In genomic region chr4:40046311-40046980, GRCh38 we compare ENCODE assay signal across 9 cellular contexts. TPM values are rescaled to one million over a fixed set of nuclear protein-coding genes. Genes with fewer than 3 reads are reported as not detected.
DNase-seq lines count a peak whose midpoint lies in the region; ATAC-seq and TF ChIP-seq lines count a peak whose summit lies in the region.
"Had no signal": no experiment of that assay in that cellular context is flagged by ENCODE, and none has a peak within 500 bp of the region (broad histone marks: within the 10 kb centered on the region; RNA-seq: fewer than 3 reads in every experiment).

No MANE protein-coding gene starts in this region.

- H3K9me3 ChIP-seq in right atrium auricular region (no peaks in the 10 kb centered on the region), esophagus muscularis mucosa (no peaks in the 10 kb centered on the region)

- 66% methylated on average over 8 of the region's 8 CpGs for whole genome bisulfite sequencing in esophagus muscularis mucosa

- no peak for ATAC-seq in GM19455 (IDR thresholded peaks at IDR 0.05; ENCODE audit: unreplicated experiment)

- DNase-seq in SIG-M5 treated with dmso at 0.1 percent for 504 hours (lab: John Stamatoyannopoulos, UW; ENCODE audit: unreplicated experiment) (peak; percentile 12), SIG-M5 (lab: John Stamatoyannopoulos, UW) (no peak), activated T-cell treated with anti-CD3 and anti-CD28 coated beads for 4 hours (peak; percentile 8), right atrium auricular region (ENCODE audit: low spot score) (peak; percentile 70), esophagus muscularis mucosa (ENCODE audit: extremely low spot score) (no peak), posterior cingulate gyrus (no peak)
- peak; percentile 49 for DNase-seq in stimulated activated CD8-positive, alpha-beta memory T cell treated with anti-CD3 and anti-CD28 coated beads, Interleukin-4, amount 100 ng/mL, for 48 hours
- DNase-seq: CD4-positive, CD25-positive, alpha-beta regulatory T cell had no signal

- TF ChIP-seq CTCF in right atrium auricular region (IDR thresholded peaks at IDR 0.05): no peak
- TF ChIP-seq CTCF in esophagus muscularis mucosa (IDR thresholded peaks at IDR 0.05): peak in 1 of 3 experiments; percentile 19

- H3K4me3 ChIP-seq in right atrium auricular region (no peak overlapping the region), esophagus muscularis mucosa (no peak overlapping the region)

- no peak overlapping the region for H3K27ac ChIP-seq in right atrium auricular region
- peak overlapping the region in 1 of 4 donors; percentile 34 for H3K27ac ChIP-seq in esophagus muscularis mucosa (replicated peaks in 1 of 4)

- intact Hi-C loops in esophagus muscularis mucosa (cut with DNase I) (no loop called here), posterior cingulate gyrus (cut with DNase I) (no loop called here)

- no peaks in the 10 kb centered on the region for H3K36me3 ChIP-seq in right atrium auricular region
- no peaks in the 10 kb centered on the region for H3K36me3 ChIP-seq in esophagus muscularis mucosa

- TF ChIP-seq POLR2A in esophagus muscularis mucosa (IDR thresholded peaks at IDR 0.05; ENCODE audit: low read depth): no peak

- no peak for TF ChIP-seq EP300 in esophagus muscularis mucosa (IDR thresholded peaks at IDR 0.05)

- no peaks in the 10 kb centered on the region for H3K27me3 ChIP-seq in right atrium auricular region
- H3K27me3 ChIP-seq in esophagus muscularis mucosa: no peaks in the 10 kb centered on the region

- no peaks in the 10 kb centered on the region for H3K4me1 ChIP-seq in right atrium auricular region
- peaks cover 0 to 9% (median 3%) of the 10 kb centered on the region in 4 donors for H3K4me1 ChIP-seq in esophagus muscularis mucosa

RNA-seq across cellular contexts. Expression of gene N4BP2, which starts 10.2 kb away (rescaled TPM):
- 1 to 10 TPM; 3.2 to 6.4 TPM for total RNA-seq in right atrium auricular region
- 1 to 10 TPM; 5.5 to 9.7 (median 7.7) TPM for total RNA-seq in esophagus muscularis mucosa

Comparison
In these comparisons a context has a peak if more than half of its experiments do, and no peak if none do; other contexts are left out.
1. DNase-seq: peak in SIG-M5 treated with dmso at 0.1 percent for 504 hours (single experiment), activated T-cell treated with anti-CD3 and anti-CD28 coated beads for 4 hours (single experiment), right atrium auricular region (single experiment) and stimulated activated CD8-positive, alpha-beta memory T cell treated with anti-CD3 and anti-CD28 coated beads, Interleukin-4, amount 100 ng/mL, for 48 hours (single experiment); none in SIG-M5 (single experiment), esophagus muscularis mucosa (single experiment) and posterior cingulate gyrus (0 of 10).